ENCODE assay signal across 8 cellular contexts in the genomic region with DNA sequence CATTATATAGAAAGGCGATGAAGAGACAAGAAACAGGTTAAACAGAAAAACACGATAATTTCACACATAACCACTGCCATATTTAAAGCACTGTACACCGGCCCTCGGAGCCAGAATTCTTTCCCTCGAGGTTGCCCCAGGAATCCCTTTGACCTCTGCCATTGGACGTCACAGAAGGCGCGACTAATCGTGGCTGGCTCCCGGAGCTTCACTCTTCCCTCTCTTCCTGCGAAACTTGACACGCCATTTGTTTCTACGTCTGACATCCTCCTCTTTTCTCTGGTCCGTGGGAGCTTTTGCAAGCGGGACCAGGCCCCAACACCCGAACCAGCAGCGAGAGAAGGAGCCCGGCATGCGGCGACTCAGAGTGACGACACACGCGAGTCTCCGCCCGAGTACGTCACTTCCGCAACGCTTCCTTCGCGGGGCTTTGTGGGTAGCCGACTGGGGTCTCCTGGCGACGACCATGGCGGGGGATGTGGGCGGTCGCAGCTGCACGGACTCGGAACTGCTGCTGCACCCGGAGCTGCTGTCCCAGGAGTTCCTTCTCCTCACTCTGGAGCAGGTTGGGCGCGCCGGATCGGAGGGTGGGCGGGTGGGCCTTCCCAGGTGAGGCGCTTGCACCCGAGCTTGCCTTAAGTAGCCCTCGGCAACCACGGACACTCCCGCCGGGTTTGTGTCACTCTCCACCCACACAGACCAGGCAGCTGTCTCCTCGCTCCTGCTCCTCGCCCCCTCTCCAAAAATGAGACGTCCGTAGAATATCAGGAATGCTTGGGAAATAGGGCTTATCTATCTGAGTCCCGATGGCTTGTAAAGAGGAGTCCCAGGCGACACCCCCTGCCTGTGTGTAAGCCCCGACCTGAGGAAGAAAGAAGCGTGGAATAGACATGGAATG. TPM values are rescaled to one million over a fixed set of nuclear protein-coding genes. Genes with fewer than 3 reads are reported as not detected.
DNase-seq lines count a peak whose midpoint lies in the region; TF ChIP-seq lines count a peak whose summit lies in the region.

A gene (plus strand): TSS at position 419 of the 898 bp plus-strand sequence. CDS start 48 bp downstream, at position 467.

- peaks cover 27% of the 10 kb centered on the region for H3K36me3 ChIP-seq in HAP-1 (replicated peaks)
- 0 out of 2 replicates have a peak, but pooled peaks cover 5% of the 10 kb centered on the region for H3K36me3 ChIP-seq in MM.1S (replicated peaks; ENCODE audit: insufficient read depth, low read length)
- no peaks in the 10 kb centered on the region for H3K36me3 ChIP-seq in neural cell (ENCODE audit: insufficient read depth, low read length)
- H3K36me3 ChIP-seq in stomach: peaks cover 22 to 37% (median 29%) of the 10 kb centered on the region in 4 donors

- H3F3A ChIP-seq in MM.1S (ENCODE audit: insufficient read depth, low read length): no peaks in the 10 kb centered on the region
- no peaks in the 10 kb centered on the region for H3F3A ChIP-seq in neural cell (ENCODE audit: insufficient read depth, low read length, poor library complexity, severe bottlenecking)

- peak; percentile 86 for DNase-seq in G401 (ENCODE audit: low spot score)
- DNase-seq in HAP-1 (ENCODE audit: low spot score in 2 of 2): peak; percentile 71 to 91
- peak; percentile 90 for DNase-seq in MM.1S
- peak; percentile 87 for DNase-seq in SHP77 treated with DMSO at 0.1 percent for 48 hours (lab: John Stamatoyannopoulos, UW)
- peak; percentile 96 for DNase-seq in activated effector memory CD4-positive, alpha-beta T cell treated with anti-CD3 and anti-CD28 coated beads, Interleukin-2, amount 50 U/mL, for 16 hours
- peak; percentile 77 to 92 for DNase-seq in foreskin fibroblast
- DNase-seq in stomach: peak; percentile 88

- peaks cover 14% of the 10 kb centered on the region for H3K4me1 ChIP-seq in HAP-1
- peaks cover 8% of the 10 kb centered on the region for H3K4me1 ChIP-seq in MM.1S (ENCODE audit: low read length)
- peaks cover 21 to 58% (median 35%) of the 10 kb centered on the region in 4 donors for H3K4me1 ChIP-seq in stomach

- TF ChIP-seq EP300 in neural cell (conservative IDR thresholded peaks at IDR 0.05; ENCODE audit: poor library complexity, severe bottlenecking) (peak; percentile 89), stomach (IDR thresholded peaks at IDR 0.05) (no peak)

- peak within 1 kb of the TSS; percentile 98 for H3K9ac ChIP-seq in MM.1S (ENCODE audit: low read length)
- peak within 1 kb of the TSS; percentile 85 for H3K9ac ChIP-seq in neural cell (ENCODE audit: low read length)

- H3K4me2 ChIP-seq in MM.1S (ENCODE audit: low read depth, low read length) (peak within 1 kb of the TSS; percentile 88), neural cell (ENCODE audit: low read length) (peak within 1 kb of the TSS; percentile 98)

- H4K20me1 ChIP-seq in MM.1S (ENCODE audit: insufficient read depth, low read length) (no peaks in the 10 kb centered on the region), neural cell (ENCODE audit: insufficient read depth) (no peaks in the 10 kb centered on the region)

- no peak for TF ChIP-seq RAD21 in neural cell (conservative IDR thresholded peaks at IDR 0.05)

- no peaks in the 10 kb centered on the region for H3K9me3 ChIP-seq in HAP-1
- H3K9me3 ChIP-seq in MM.1S (replicated peaks; ENCODE audit: insufficient read depth, low read length): no peaks in the 10 kb centered on the region
- no peaks in the 10 kb centered on the region for H3K9me3 ChIP-seq in neural cell (ENCODE audit: low read length)
- H3K9me3 ChIP-seq in stomach: no peaks in the 10 kb centered on the region

- H2AFZ ChIP-seq in MM.1S (ENCODE audit: low read length) (peak within 1 kb of the TSS; percentile 97), neural cell (ENCODE audit: low read depth, low read length) (peak within 1 kb of the TSS; percentile 99)

- in situ Hi-C loops in G401 (cut with HindIII; ENCODE audit: low sequenced_read_pairs) (no loop called here), HAP-1 (cut with MboI; ENCODE audit: low sequenced_read_pairs) (loop anchor here (25.0 kb wide), 1 partner anchor 475 kb away; a partner anchor contains a TSS)

- WGBS in stomach, 5 donors: 0 to 1% (median 0%) methylated on average over 44 to 58 of the region's 58 CpGs

- TF ChIP-seq CTCF in MM.1S (IDR thresholded peaks at IDR 0.05; ENCODE audit: low read length): no peak
- no peak for TF ChIP-seq CTCF in foreskin fibroblast (IDR thresholded peaks at IDR 0.05; ENCODE audit: low read depth, low read length)
- TF ChIP-seq CTCF in neural cell (IDR thresholded peaks at IDR 0.05; ENCODE audit: poor library complexity, severe bottlenecking): peak; percentile 17
- peak in 1 of 7 experiments; percentile 25 for TF ChIP-seq CTCF in stomach (IDR thresholded peaks at IDR 0.05)

- intact Hi-C loops in stomach (cut with DNase I; ENCODE audit: low total_unique reads): no loop called here

- peak within 1 kb of the TSS; percentile 87 for H3K27ac ChIP-seq in MM.1S (ENCODE audit: low read length)
- H3K27ac ChIP-seq in neural cell (ENCODE audit: low read length): peak within 1 kb of the TSS; percentile 95
- peak within 1 kb of the TSS; percentile 93 to 96 (median 94) for H3K27ac ChIP-seq in stomach

- H3K9me2 ChIP-seq in MM.1S (replicated peaks; ENCODE audit: insufficient read depth, low read length) (no peaks in the 10 kb centered on the region), neural cell (ENCODE audit: insufficient read depth, low read length) (no peaks in the 10 kb centered on the region)

- no peaks in the 10 kb centered on the region for H3K27me3 ChIP-seq in HAP-1 (ENCODE audit: low read depth)
- no peaks in the 10 kb centered on the region for H3K27me3 ChIP-seq in MM.1S (replicated peaks; ENCODE audit: insufficient read depth, low read length)
- no peaks in the 10 kb centered on the region for H3K27me3 ChIP-seq in neural cell (ENCODE audit: insufficient read depth, low read depth, low read length)
- no peaks in the 10 kb centered on the region for H3K27me3 ChIP-seq in stomach

- TF ChIP-seq POLR2A in stomach (IDR thresholded peaks at IDR 0.05): peak in 1 of 4 donors; percentile 2

- H3K4me3 ChIP-seq in HAP-1: peak within 1 kb of the TSS; percentile 91
- H3K4me3 ChIP-seq in MM.1S (ENCODE audit: low read length): peak within 1 kb of the TSS; percentile 99
- peak within 1 kb of the TSS; percentile 93 to 97 for H3K4me3 ChIP-seq in foreskin fibroblast (ENCODE audit: low read depth in 1 of 2, low read length in 2 of 2)
- peak within 1 kb of the TSS; percentile 72 for H3K4me3 ChIP-seq in neural cell (ENCODE audit: low read length)
- H3K4me3 ChIP-seq in stomach: peak within 1 kb of the TSS; percentile 64 to 94 (median 78)

- peaks cover 54% of the 10 kb centered on the region for H3K79me2 ChIP-seq in MM.1S (ENCODE audit: low read length)
- H3K79me2 ChIP-seq in neural cell (replicated peaks; ENCODE audit: insufficient read depth, low read length): peaks cover 44% of the 10 kb centered on the region

TF ChIP-seq in neural cell, 6 proteins besides CTCF, POLR2A, EP300 and RAD21:
- TF ChIP-seq TAF1 (IDR thresholded peaks at IDR 0.05; ENCODE audit: low read depth) (peak; percentile 79), POLR2AphosphoS5 (IDR thresholded peaks at IDR 0.05) (peak; percentile 84), EZH2 (IDR thresholded peaks at IDR 0.05; ENCODE audit: borderline replicate concordance, insufficient read depth, low read length, poor library complexity, severe bottlenecking) (no peak), SMC3 (conservative IDR thresholded peaks at IDR 0.05; ENCODE audit: poor library complexity) (no peak), MXI1 (conservative IDR thresholded peaks at IDR 0.05; ENCODE audit: poor library complexity, severe bottlenecking) (peak; percentile 94)
- TF ChIP-seq, protein P1, sequence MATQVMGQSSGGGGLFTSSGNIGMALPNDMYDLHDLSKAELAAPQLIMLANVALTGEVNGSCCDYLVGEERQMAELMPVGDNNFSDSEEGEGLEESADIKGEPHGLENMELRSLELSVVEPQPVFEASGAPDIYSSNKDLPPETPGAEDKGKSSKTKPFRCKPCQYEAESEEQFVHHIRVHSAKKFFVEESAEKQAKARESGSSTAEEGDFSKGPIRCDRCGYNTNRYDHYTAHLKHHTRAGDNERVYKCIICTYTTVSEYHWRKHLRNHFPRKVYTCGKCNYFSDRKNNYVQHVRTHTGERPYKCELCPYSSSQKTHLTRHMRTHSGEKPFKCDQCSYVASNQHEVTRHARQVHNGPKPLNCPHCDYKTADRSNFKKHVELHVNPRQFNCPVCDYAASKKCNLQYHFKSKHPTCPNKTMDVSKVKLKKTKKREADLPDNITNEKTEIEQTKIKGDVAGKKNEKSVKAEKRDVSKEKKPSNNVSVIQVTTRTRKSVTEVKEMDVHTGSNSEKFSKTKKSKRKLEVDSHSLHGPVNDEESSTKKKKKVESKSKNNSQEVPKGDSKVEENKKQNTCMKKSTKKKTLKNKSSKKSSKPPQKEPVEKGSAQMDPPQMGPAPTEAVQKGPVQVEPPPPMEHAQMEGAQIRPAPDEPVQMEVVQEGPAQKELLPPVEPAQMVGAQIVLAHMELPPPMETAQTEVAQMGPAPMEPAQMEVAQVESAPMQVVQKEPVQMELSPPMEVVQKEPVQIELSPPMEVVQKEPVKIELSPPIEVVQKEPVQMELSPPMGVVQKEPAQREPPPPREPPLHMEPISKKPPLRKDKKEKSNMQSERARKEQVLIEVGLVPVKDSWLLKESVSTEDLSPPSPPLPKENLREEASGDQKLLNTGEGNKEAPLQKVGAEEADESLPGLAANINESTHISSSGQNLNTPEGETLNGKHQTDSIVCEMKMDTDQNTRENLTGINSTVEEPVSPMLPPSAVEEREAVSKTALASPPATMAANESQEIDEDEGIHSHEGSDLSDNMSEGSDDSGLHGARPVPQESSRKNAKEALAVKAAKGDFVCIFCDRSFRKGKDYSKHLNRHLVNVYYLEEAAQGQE (IDR thresholded peaks at IDR 0.05; ENCODE audit: borderline replicate concordance): peak; percentile 64

RNA-seq across cellular contexts. Expression of the gene that starts here (rescaled TPM):
- total RNA-seq in G401 (2014; rRNA removed; shearing (Covaris generic)): 8.3 and 46.0 TPM in 2 replicates
- polyA plus RNA-seq in neural cell (35.6 TPM in 2 replicates), stomach (10 to 100 TPM in 1 of 3 donors, 1 to 10 TPM in 2; 6.3 to 11.2 (median 7.0) TPM)
- polyA minus RNA-seq in neural cell: 32.9 and 45.0 TPM in 2 replicates
- 10 to 100 TPM; 10.5 to 22.0 (median 11.3) TPM for total RNA-seq in stomach

Comparison
In these comparisons a context has a peak if more than half of its experiments do, and no peak if none do; other contexts are left out.
1. Peak in every context shown above with its lines: DNase-seq, H3K4me3 ChIP-seq and H3K27ac ChIP-seq.